In the genomic region with DNA sequence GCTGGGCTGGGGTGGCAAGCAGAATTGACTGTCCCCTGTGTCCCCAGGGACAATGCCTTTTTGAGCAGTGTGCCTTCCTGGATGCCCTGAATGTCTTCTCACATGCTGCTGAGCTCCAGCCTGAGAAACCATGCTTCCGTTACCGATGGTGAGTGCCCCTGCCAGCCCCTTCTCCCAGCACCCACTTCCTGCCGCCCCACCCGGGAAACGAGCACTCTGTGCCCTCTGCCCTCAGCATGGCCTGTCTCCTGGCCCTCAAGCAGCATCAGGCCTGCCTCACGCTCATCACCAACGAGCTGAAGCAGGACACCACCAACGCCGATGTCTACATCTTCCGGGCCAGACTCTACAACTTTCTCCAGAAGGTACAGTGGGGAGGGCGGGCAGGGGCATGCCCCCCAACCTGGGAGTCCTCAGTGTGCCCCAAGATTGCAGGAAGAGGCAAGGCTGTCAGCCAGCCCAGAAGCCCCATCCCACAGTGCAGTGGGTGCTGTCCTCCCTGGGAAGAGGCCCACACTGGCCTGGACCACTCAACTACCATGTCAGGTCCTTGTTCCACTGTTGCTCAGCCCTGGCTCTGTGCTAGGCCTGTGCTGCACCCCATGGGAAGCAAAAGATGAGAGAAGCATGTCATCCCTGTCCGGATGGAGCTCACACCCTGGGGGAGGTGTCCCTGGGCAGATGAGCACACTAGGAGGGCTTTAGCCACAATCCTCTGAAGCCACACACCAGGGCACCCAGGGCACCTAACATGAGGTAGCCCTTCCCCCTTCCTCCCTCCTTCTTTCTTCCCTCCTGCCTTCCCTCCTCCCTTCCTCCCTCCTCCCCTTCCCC, we compare ENCODE assay signal across 14 cellular contexts. TPM values are rescaled to one million over a fixed set of nuclear protein-coding genes. Genes with fewer than 3 reads are reported as not detected.
DNase-seq lines count a peak whose midpoint lies in the region; ATAC-seq, FAIRE-seq and TF ChIP-seq lines count a peak whose summit lies in the region.
"Had no signal": no experiment of that assay in that cellular context is flagged by ENCODE, and none has a peak within 500 bp of the region (broad histone marks: within the 10 kb centered on the region; RNA-seq: fewer than 3 reads in every experiment).

No MANE protein-coding gene starts in this region.

- H4K5ac ChIP-seq in H1 (ENCODE audit: insufficient read length, low read depth, low read length), result no peak overlapping the region

- no peak overlapping the region for H3K9ac ChIP-seq in H1 (replicated peaks in 1 of 4; ENCODE audit: extremely low read depth in 1 of 4, low read depth in 3 of 4, low read length in 3 of 4)

- peak overlapping the region; percentile 12 to 93 (median 91) for H3K27ac Mint-ChIP-seq in CD4-positive, CD25-positive, alpha-beta regulatory T cell
- peak overlapping the region; percentile 47 for H3K27ac Mint-ChIP-seq in activated CD4-positive, alpha-beta memory T cell treated with anti-CD3 and anti-CD28 coated beads for 36 hours

- peak overlapping the region; percentile 75; the same call in 1 of the 2 replicates for H2BK5ac ChIP-seq in H1 (ENCODE audit: low read depth, low read length)

- peak overlapping the region; percentile 95 for H2BK15ac ChIP-seq in H1 (ENCODE audit: low read length)

- TF ChIP-seq EP300 in A549 (IDR thresholded peaks at IDR 0.05), result no peak
- no peak for TF ChIP-seq EP300 in H1 (IDR thresholded peaks at IDR 0.05; ENCODE audit: borderline replicate concordance in 1 of 2, low read depth in 2 of 2, low read length in 2 of 2)
- TF ChIP-seq EP300 in ovary (IDR thresholded peaks at IDR 0.05), result no peak

- intact Hi-C loops in activated CD4-positive, alpha-beta memory T cell treated with anti-CD3 and anti-CD28 coated beads for 36 hours (cut with micrococcal nuclease), result no loop called here
- intact Hi-C loops in ovary (cut with DNase I), result loop anchor here in 1 of 4 donors (10.0 kb wide), 1 partner anchor 215 kb away; no protein-coding TSS in a partner anchor

- H3K23me2 ChIP-seq in H1 (ENCODE audit: low read depth, low read length), result peaks cover 4% of the 10 kb centered on the region; the same call in 1 of the 2 replicates

- no peak overlapping the region for H2AK5ac ChIP-seq in H1 (ENCODE audit: low read depth, low read length)

- H3K4ac ChIP-seq in H1 (replicated peaks; ENCODE audit: insufficient read length, low read depth, low read length), result no peak overlapping the region

- H3K56ac ChIP-seq in H1 (replicated peaks; ENCODE audit: insufficient read length, low read depth, low read length), result no peak overlapping the region

- DNase-seq in A549 (ENCODE audit: low read depth in 1 of 2, low spot score in 1 of 2) (no peak), H1 (ENCODE audit: low read depth in 1 of 2, low spot score in 2 of 2) (no peak), D721Med (ENCODE audit: insufficient read length, low spot score) (no peak), ovary (no peak)
- DNase-seq in CD4-positive, CD25-positive, alpha-beta regulatory T cell, result peak in 1 of 3 donors; percentile 70
- peak; percentile 27 for DNase-seq in activated CD4-positive, alpha-beta memory T cell treated with anti-CD3 and anti-CD28 coated beads for 36 hours
- DNase-seq: activated CD4-positive, alpha-beta T cell treated with anti-CD3 and anti-CD28 coated beads for 1 hour; amniotic stem cell; naive B cell; NCI-H2171; sigmoid colon had no signal

- H3K27me3 ChIP-seq in CD4-positive, CD25-positive, alpha-beta regulatory T cell (ENCODE audit: control insufficient read depth, insufficient read depth, low read length), result no peaks in the 10 kb centered on the region
- H3K27me3 ChIP-seq in H1 (replicated peaks in 1 of 4; ENCODE audit: control insufficient read depth in 3 of 4, extremely low read depth in 1 of 4, insufficient read depth in 3 of 4, low read length in 3 of 4) (no peaks in the 10 kb centered on the region), ovary (no peaks in the 10 kb centered on the region)

- peak overlapping the region; percentile 24; the same call in 1 of the 2 replicates for H3K18ac ChIP-seq in H1 (ENCODE audit: extremely low read depth, low read length)

- no peak overlapping the region for H3K14ac ChIP-seq in H1 (ENCODE audit: insufficient read length)

- POLR2A ChIA-PET in A549 (lab: Yijun Ruan, JAX) (no interaction called here), H1 (lab: Charles Lee; ENCODE audit: partially characterized antibody) (no interaction called here)
- POLR2A ChIA-PET in activated CD4-positive, alpha-beta memory T cell treated with anti-CD3 and anti-CD28 coated beads for 36 hours (lab: Charles Lee), result interaction anchor here (0.5 to 1.5 kb wide), 2 partner anchors 14 to 602 kb away, joined by 3 read pairs; a partner anchor contains a TSS

- no peaks in the 10 kb centered on the region for H3K79me1 ChIP-seq in H1 (ENCODE audit: low read depth, low read length)

- no peak overlapping the region for H2BK120ac ChIP-seq in H1 (replicated peaks; ENCODE audit: low read depth, low read length)

- TF ChIP-seq CTCF in A549 (IDR thresholded peaks at IDR 0.05) (no peak), H1 (IDR thresholded peaks at IDR 0.05; ENCODE audit: control extremely low read depth in 1 of 3, insufficient read depth in 1 of 3, low read depth in 1 of 3, low read length in 3 of 3) (no peak), D721Med (IDR thresholded peaks at IDR 0.05; ENCODE audit: insufficient read depth, missing control alignments) (no peak), ovary (IDR thresholded peaks at IDR 0.05) (no peak)

- H3K36me3 Mint-ChIP-seq in CD4-positive, CD25-positive, alpha-beta regulatory T cell, result no peaks in the 10 kb centered on the region
- no peaks in the 10 kb centered on the region for H3K36me3 Mint-ChIP-seq in activated CD4-positive, alpha-beta memory T cell treated with anti-CD3 and anti-CD28 coated beads for 36 hours
- H3K36me3 Mint-ChIP-seq: naive B cell had no signal

- TF ChIP-seq RAD21 in A549 (conservative IDR thresholded peaks at IDR 0.05 in 1 of 2, IDR thresholded peaks at IDR 0.05 in 1 of 2) (no peak), H1 (IDR thresholded peaks at IDR 0.05 in 1 of 2, conservative IDR thresholded peaks at IDR 0.05 in 1 of 2; ENCODE audit: low read depth in 2 of 2, low read length in 2 of 2) (no peak)

- H3K4me2 ChIP-seq in A549, result peak overlapping the region; percentile 75
- H3K4me2 ChIP-seq in H1 (ENCODE audit: insufficient read depth in 1 of 2, low read depth in 2 of 2, low read length in 2 of 2), result no peak overlapping the region

- 86% methylated on average over 12 of the region's 12 CpGs for WGBS in A549 (ENCODE audit: missing lambda C conversion rate)
- WGBS in H1 (ENCODE audit: extremely low coverage in 1 of 2, insufficient coverage in 1 of 2, insufficient read length in 1 of 2, insufficient replicate concordance in 2 of 2, low coverage in 1 of 2, low lambda C conversion rate in 2 of 2, missing lambda C conversion rate in 1 of 2), 2 experiments, result 88% methylated on average over 11 of the region's 12 CpGs; no CpG with 5 or more reads in 1 of the 2 experiments
- WGBS in ovary, 3 donors, result 85 to 87% (median 87%) methylated on average over 12 of the region's 12 CpGs

- H3K4me3 ChIP-seq in A549 (no peak overlapping the region), H1 (ENCODE audit: extremely low read depth in 1 of 4, insufficient read depth in 2 of 4, low read depth in 3 of 4, low read length in 4 of 4) (no peak overlapping the region), ovary (no peak overlapping the region)
- no peak overlapping the region for H3K4me3 ChIP-seq in CD4-positive, CD25-positive, alpha-beta regulatory T cell (ENCODE audit: low read depth, low read length)
- H3K4me3 ChIP-seq: sigmoid colon had no signal

- TF ChIP-seq POLR2A in A549 (IDR thresholded peaks at IDR 0.05; ENCODE audit: low read length) (no peak), H1 (IDR thresholded peaks at IDR 0.05; ENCODE audit: control extremely low read depth in 1 of 2, low read depth in 2 of 2, low read length in 2 of 2) (no peak), ovary (IDR thresholded peaks at IDR 0.05) (no peak)

- no peak overlapping the region for H3K23ac ChIP-seq in H1 (ENCODE audit: insufficient read length)

- H3K4me1 ChIP-seq in A549 (peaks cover 30% of the 10 kb centered on the region), H1 (replicated peaks in 1 of 4; ENCODE audit: control insufficient read depth in 3 of 4, insufficient read depth in 4 of 4, low read length in 3 of 4) (peaks cover 0 to 23% (median 16%) of the 10 kb centered on the region in 4 experiments; a peak in 6 of 7 replicates), ovary (ENCODE audit: insufficient read depth) (peaks cover 10% of the 10 kb centered on the region)
- H3K4me1 ChIP-seq in CD4-positive, CD25-positive, alpha-beta regulatory T cell (ENCODE audit: control insufficient read depth, insufficient read depth, low read length, poor library complexity, severe bottlenecking), result peaks cover 15% of the 10 kb centered on the region

- no peak overlapping the region for H4K91ac ChIP-seq in H1 (replicated peaks; ENCODE audit: insufficient read length, low read length)

- H3K27me3 Mint-ChIP-seq in CD4-positive, CD25-positive, alpha-beta regulatory T cell, result peaks cover 6% of the 10 kb centered on the region
- H3K27me3 Mint-ChIP-seq in activated CD4-positive, alpha-beta memory T cell treated with anti-CD3 and anti-CD28 coated beads for 36 hours, result no peaks in the 10 kb centered on the region

- no peaks in the 10 kb centered on the region for H3K9me3 Mint-ChIP-seq in CD4-positive, CD25-positive, alpha-beta regulatory T cell
- H3K9me3 Mint-ChIP-seq in activated CD4-positive, alpha-beta memory T cell treated with anti-CD3 and anti-CD28 coated beads for 36 hours, result no peaks in the 10 kb centered on the region
- H3K9me3 Mint-ChIP-seq: naive B cell had no signal

- peak overlapping the region; percentile 56; the same call in 1 of the 2 replicates for H2BK20ac ChIP-seq in H1 (ENCODE audit: low read length)

- peak overlapping the region; percentile 83; the same call in 1 of the 2 replicates for H2BK12ac ChIP-seq in H1 (ENCODE audit: low read depth, low read length)

- H3K36me3 ChIP-seq in CD4-positive, CD25-positive, alpha-beta regulatory T cell (ENCODE audit: control insufficient read depth, insufficient read depth, low read length), result no peaks in the 10 kb centered on the region
- no peaks in the 10 kb centered on the region for H3K36me3 ChIP-seq in H1 (ENCODE audit: control insufficient read depth in 2 of 4, insufficient read depth in 4 of 4, low read length in 3 of 4)
- H3K36me3 ChIP-seq in ovary, result no peaks in the 10 kb centered on the region
- H3K36me3 ChIP-seq: sigmoid colon had no signal

- H4K20me1 ChIP-seq in H1 (replicated peaks in 1 of 2; ENCODE audit: control insufficient read depth in 1 of 2, insufficient read depth in 2 of 2, low read length in 2 of 2), result no peaks in the 10 kb centered on the region

- H3K9me3 ChIP-seq in A549 (no peaks in the 10 kb centered on the region), H1 (ENCODE audit: insufficient read depth in 2 of 2, low read depth in 1 of 2, low read length in 1 of 2) (no peaks in the 10 kb centered on the region), ovary (no peaks in the 10 kb centered on the region)
- H3K9me3 ChIP-seq in CD4-positive, CD25-positive, alpha-beta regulatory T cell (ENCODE audit: control insufficient read depth in 2 of 2, low read length in 2 of 2), result no peaks in the 10 kb centered on the region
- H3K9me3 ChIP-seq: sigmoid colon had no signal

- FAIRE-seq in A549 (lab: Jason Lieb, UNC), result no peak
- FAIRE-seq in H1 (lab: Jason Lieb, UNC), result no peak
- FAIRE-seq in D721Med (lab: Jason Lieb, UNC), result no peak
- FAIRE-seq: colon had no signal

- ATAC-seq in A549 (no peak), GM18520 (IDR thresholded peaks at IDR 0.05; ENCODE audit: unreplicated experiment) (no peak)
- ATAC-seq in CD4-positive, CD25-positive, alpha-beta regulatory T cell (ENCODE audit: low read depth in 2 of 2), result no peak
- ATAC-seq: left lobe of liver had no signal

- no peak overlapping the region; the same call in 1 of the 2 replicates for H2AFZ ChIP-seq in H1 (ENCODE audit: low read length)

- CTCF ChIA-PET in A549 (lab: Yijun Ruan, JAX), result interaction anchor here (0.9 to 7.4 kb wide), 3 partner anchors 9 to 130 kb away, joined by 3 to 63 read pairs (median 3); a partner anchor contains a TSS
- CTCF ChIA-PET in activated CD4-positive, alpha-beta memory T cell treated with anti-CD3 and anti-CD28 coated beads for 36 hours (lab: Charles Lee), result interaction anchor here (2.6 kb wide), 1 partner anchor 15 kb away, joined by 14 read pairs; a partner anchor contains a TSS
- CTCF ChIA-PET in H1 (lab: Charles Lee; ENCODE audit: partially characterized antibody), result interaction anchor here (0.5 to 1.7 kb wide), 5 partner anchors 9 to 130 kb away, joined by 3 to 5 read pairs (median 3); a partner anchor contains a TSS

- H3K27ac ChIP-seq in A549 (peak overlapping the region; percentile 67 to 88), H1 (ENCODE audit: low read depth, low read length) (no peak overlapping the region), ovary (no peak overlapping the region)
- H3K27ac ChIP-seq in CD4-positive, CD25-positive, alpha-beta regulatory T cell (ENCODE audit: insufficient read depth, low read length, poor library complexity, severe bottlenecking), result peak overlapping the region; percentile 9
- H3K27ac ChIP-seq: sigmoid colon had no signal

- H3K4me3 Mint-ChIP-seq in CD4-positive, CD25-positive, alpha-beta regulatory T cell, result peak overlapping the region; percentile 10 to 84 (median 74)
- H3K4me3 Mint-ChIP-seq in activated CD4-positive, alpha-beta memory T cell treated with anti-CD3 and anti-CD28 coated beads for 36 hours, result peak overlapping the region; percentile 2

- no peak overlapping the region for H4K8ac ChIP-seq in H1 (ENCODE audit: extremely low read depth, insufficient read depth, low read length)

- H3K4me1 Mint-ChIP-seq in CD4-positive, CD25-positive, alpha-beta regulatory T cell, result peaks cover 0 to 38% (median 16%) of the 10 kb centered on the region in 4 donors
- peaks cover 21% of the 10 kb centered on the region for H3K4me1 Mint-ChIP-seq in activated CD4-positive, alpha-beta memory T cell treated with anti-CD3 and anti-CD28 coated beads for 36 hours (ENCODE audit: low read depth)

- H3K79me2 ChIP-seq in H1 (ENCODE audit: control insufficient read depth in 1 of 2, insufficient read depth in 2 of 2, low read length in 2 of 2), result no peaks in the 10 kb centered on the region

RNA-seq across cellular contexts. Expression of a gene that starts 4.4 kb away (rescaled TPM):
- 0.03 TPM in 1 of 2 replicates, not detected in the other for polyA plus RNA-seq in A549 (2011; rRNA removed)
- polyA plus RNA-seq in A549 (2012; cell fraction: cytosol; rRNA removed), result 0.01 and 0.04 TPM in 2 replicates
- 0.04 and 0.07 TPM in 2 replicates for polyA plus RNA-seq in A549 (2012; cell fraction: nucleus; rRNA removed)
- not detected in 3 replicates for polyA plus RNA-seq in A549 (2017; fragmentation: RNase III; extraction: RNeasy Plus Mini Kit Qiagen cat#74134 plus additional on column Dnase treatment)
- 0.25 TPM in 1 of 2 replicates, not detected in the other for polyA minus RNA-seq in A549 (2011; rRNA and poly(A)+ RNA removed)
- total RNA-seq in CD4-positive, CD25-positive, alpha-beta regulatory T cell, result 1.7 TPM
- under 1 TPM in 2 of 4 donors, not detected in 2; 0.28 to 0.38 TPM for polyA plus RNA-seq in CD4-positive, CD25-positive, alpha-beta regulatory T cell
- total RNA-seq in activated CD4-positive, alpha-beta memory T cell treated with anti-CD3 and anti-CD28 coated beads for 36 hours, result under 1 TPM; 0.61 to 0.69 TPM
- not detected in 2 replicates for total RNA-seq in H1 (2021; fragmentation: NEBNext Ultra II Directional; extraction: Animal tissue kit (Norgen Biotek cat#: 25700))
- polyA plus RNA-seq in H1 (2011; rRNA removed), result 0.03 TPM in 2 replicates
- 0.03 TPM for polyA plus RNA-seq in H1 (2011; cell fraction: cytosol; rRNA removed)
- 0.11 TPM for polyA plus RNA-seq in H1 (2011; cell fraction: nucleus; rRNA removed)
- polyA plus RNA-seq in H1 (2012, experiment 1 of 2), result 0.08 TPM in 2 of 4 replicates, not detected in the others
- polyA plus RNA-seq in H1 (2012, experiment 2 of 2), result not detected
- polyA plus RNA-seq in H1 (2013, experiment 1 of 2), result 0.02 TPM
- 0.02 TPM for polyA plus RNA-seq in H1 (2013, experiment 2 of 2)
- 0.06 TPM in 1 of 2 replicates, not detected in the other for polyA minus RNA-seq in H1 (2011; rRNA and poly(A)+ RNA removed)
- not detected for polyA minus RNA-seq in H1 (2011; cell fraction: cytosol; rRNA and poly(A)+ RNA removed)
- not detected for polyA minus RNA-seq in H1 (2011; cell fraction: nucleus; rRNA and poly(A)+ RNA removed)
- 1 to 10 TPM in 1 of 7 donors, under 1 TPM in 3, not detected in 3; under 0.01 to 5.9 (median 0.34) TPM for total RNA-seq in ovary
- under 1 TPM; 0.06 to 0.08 TPM for polyA plus RNA-seq in ovary
- total RNA-seq: left lobe of liver, sigmoid colon had no signal

RNA-seq across cellular contexts. Expression of a gene that starts 4.8 kb away (rescaled TPM):
- 3.5 and 5.1 TPM in 2 replicates for polyA plus RNA-seq in A549 (2011; rRNA removed)
- polyA plus RNA-seq in A549 (2012; cell fraction: cytosol; rRNA removed), result 23.9 and 26.6 TPM in 2 replicates
- polyA plus RNA-seq in A549 (2012; cell fraction: nucleus; rRNA removed), result 27.1 and 29.2 TPM in 2 replicates
- 9.9 to 12.6 TPM (median 11.4 TPM) in 3 replicates for polyA plus RNA-seq in A549 (2017; fragmentation: RNase III; extraction: RNeasy Plus Mini Kit Qiagen cat#74134 plus additional on column Dnase treatment)
- polyA minus RNA-seq in A549 (2011; rRNA and poly(A)+ RNA removed), result 1.3 and 2.0 TPM in 2 replicates
- total RNA-seq in CD4-positive, CD25-positive, alpha-beta regulatory T cell, result 9.3 TPM
- 10 to 100 TPM; 25.8 to 36.5 (median 28.1) TPM for polyA plus RNA-seq in CD4-positive, CD25-positive, alpha-beta regulatory T cell
- total RNA-seq in activated CD4-positive, alpha-beta memory T cell treated with anti-CD3 and anti-CD28 coated beads for 36 hours, result 10 to 100 TPM; 20.9 to 22.7 TPM
- 11.1 and 11.2 TPM in 2 replicates for total RNA-seq in H1 (2021; fragmentation: NEBNext Ultra II Directional; extraction: Animal tissue kit (Norgen Biotek cat#: 25700))
- polyA plus RNA-seq in H1 (2011; rRNA removed), result 19.8 and 26.4 TPM in 2 replicates
- polyA plus RNA-seq in H1 (2011; cell fraction: cytosol; rRNA removed), result 19.3 TPM
- 15.4 TPM for polyA plus RNA-seq in H1 (2011; cell fraction: nucleus; rRNA removed)
- 4.3 to 12.8 TPM (median 10.2 TPM) in 4 replicates for polyA plus RNA-seq in H1 (2012, experiment 1 of 2)
- polyA plus RNA-seq in H1 (2012, experiment 2 of 2), result 9.6 TPM
- 5.9 TPM for polyA plus RNA-seq in H1 (2013, experiment 1 of 2)
- 6.8 TPM for polyA plus RNA-seq in H1 (2013, experiment 2 of 2)
- 1.8 and 3.4 TPM in 2 replicates for polyA minus RNA-seq in H1 (2011; rRNA and poly(A)+ RNA removed)
- 7.9 TPM for polyA minus RNA-seq in H1 (2011; cell fraction: cytosol; rRNA and poly(A)+ RNA removed)
- 8.3 TPM for polyA minus RNA-seq in H1 (2011; cell fraction: nucleus; rRNA and poly(A)+ RNA removed)
- 10 to 100 TPM in 5 of 7 donors, 1 to 10 TPM in 2; 5.7 to 27.7 (median 11.1) TPM for total RNA-seq in ovary
- polyA plus RNA-seq in ovary, result 10 to 100 TPM in 1 of 2 donors, 1 to 10 TPM in 1; 1.0 to 12.9 TPM

RNA-seq across cellular contexts. Expression of a gene that starts 13.5 kb away (rescaled TPM):
- polyA plus RNA-seq in A549 (2011; rRNA removed) (0.04 TPM in 1 of 2 replicates, not detected in the other), A549 (2017; fragmentation: RNase III; extraction: RNeasy Plus Mini Kit Qiagen cat#74134 plus additional on column Dnase treatment) (0.04 TPM in 1 of 3 replicates, not detected in the others), H1 (2011; rRNA removed) (0.05 TPM in 1 of 2 replicates, not detected in the other), ovary (under 1 TPM; 0.22 to 0.53 TPM)
- 0.01 TPM in 1 of 2 replicates, not detected in the other for polyA plus RNA-seq in A549 (2012; cell fraction: cytosol; rRNA removed)
- 0.11 and 0.22 TPM in 2 replicates for polyA plus RNA-seq in A549 (2012; cell fraction: nucleus; rRNA removed)
- not detected in 2 replicates for polyA minus RNA-seq in A549 (2011; rRNA and poly(A)+ RNA removed)
- total RNA-seq in CD4-positive, CD25-positive, alpha-beta regulatory T cell, result not detected
- under 1 TPM; 0.20 to 0.57 (median 0.26) TPM for polyA plus RNA-seq in CD4-positive, CD25-positive, alpha-beta regulatory T cell
- total RNA-seq in activated CD4-positive, alpha-beta memory T cell treated with anti-CD3 and anti-CD28 coated beads for 36 hours, result under 1 TPM in 1 of 2 experiments, not detected in 1; 0.10 TPM
- total RNA-seq in H1 (2021; fragmentation: NEBNext Ultra II Directional; extraction: Animal tissue kit (Norgen Biotek cat#: 25700)), result not detected in 2 replicates
- polyA plus RNA-seq in H1 (2011; cell fraction: cytosol; rRNA removed), result 0.03 TPM
- 0.17 TPM for polyA plus RNA-seq in H1 (2011; cell fraction: nucleus; rRNA removed)
- polyA plus RNA-seq in H1 (2012, experiment 1 of 2), result 1.1 to 1.8 TPM (median 1.4 TPM) in 4 replicates
- 0.62 TPM for polyA plus RNA-seq in H1 (2012, experiment 2 of 2)
- 0.06 TPM for polyA plus RNA-seq in H1 (2013, experiment 1 of 2)
- polyA plus RNA-seq in H1 (2013, experiment 2 of 2), result 0.02 TPM
- polyA minus RNA-seq in H1 (2011; rRNA and poly(A)+ RNA removed), result 0.06 TPM in 1 of 2 replicates, not detected in the other
- polyA minus RNA-seq in H1 (2011; cell fraction: cytosol; rRNA and poly(A)+ RNA removed), result not detected
- not detected for polyA minus RNA-seq in H1 (2011; cell fraction: nucleus; rRNA and poly(A)+ RNA removed)
- 10 to 100 TPM in 1 of 7 donors, 1 to 10 TPM in 4, under 1 TPM in 2; 0.63 to 99.0 (median 4.2) TPM for total RNA-seq in ovary
- total RNA-seq: left lobe of liver, sigmoid colon had no signal

RNA-seq across cellular contexts. Expression of a gene that starts 14.8 kb away (rescaled TPM):
- polyA plus RNA-seq in A549 (2011; rRNA removed), result 4.9 and 5.5 TPM in 2 replicates
- 15.0 and 22.1 TPM in 2 replicates for polyA plus RNA-seq in A549 (2012; cell fraction: cytosol; rRNA removed)
- polyA plus RNA-seq in A549 (2012; cell fraction: nucleus; rRNA removed), result 19.8 and 27.2 TPM in 2 replicates
- polyA plus RNA-seq in A549 (2017; fragmentation: RNase III; extraction: RNeasy Plus Mini Kit Qiagen cat#74134 plus additional on column Dnase treatment), result 9.4 to 9.6 TPM (median 9.5 TPM) in 3 replicates
- polyA minus RNA-seq in A549 (2011; rRNA and poly(A)+ RNA removed), result 4.1 and 5.1 TPM in 2 replicates
- 11.9 TPM for total RNA-seq in CD4-positive, CD25-positive, alpha-beta regulatory T cell
- 10 to 100 TPM; 20.1 to 30.2 (median 24.8) TPM for polyA plus RNA-seq in CD4-positive, CD25-positive, alpha-beta regulatory T cell
- 10 to 100 TPM; 12.7 to 16.2 TPM for total RNA-seq in activated CD4-positive, alpha-beta memory T cell treated with anti-CD3 and anti-CD28 coated beads for 36 hours
- total RNA-seq in H1 (2021; fragmentation: NEBNext Ultra II Directional; extraction: Animal tissue kit (Norgen Biotek cat#: 25700)), result 18.4 and 18.7 TPM in 2 replicates
- 24.9 and 34.2 TPM in 2 replicates for polyA plus RNA-seq in H1 (2011; rRNA removed)
- polyA plus RNA-seq in H1 (2011; cell fraction: cytosol; rRNA removed), result 18.8 TPM
- 24.8 TPM for polyA plus RNA-seq in H1 (2011; cell fraction: nucleus; rRNA removed)
- polyA plus RNA-seq in H1 (2012, experiment 1 of 2), result 10.1 to 23.2 TPM (median 21.4 TPM) in 4 replicates
- 18.1 TPM for polyA plus RNA-seq in H1 (2012, experiment 2 of 2)
- polyA plus RNA-seq in H1 (2013, experiment 1 of 2), result 18.7 TPM
- polyA plus RNA-seq in H1 (2013, experiment 2 of 2), result 21.8 TPM
- 4.3 and 4.4 TPM in 2 replicates for polyA minus RNA-seq in H1 (2011; rRNA and poly(A)+ RNA removed)
- 11.2 TPM for polyA minus RNA-seq in H1 (2011; cell fraction: cytosol; rRNA and poly(A)+ RNA removed)
- polyA minus RNA-seq in H1 (2011; cell fraction: nucleus; rRNA and poly(A)+ RNA removed), result 9.3 TPM
- 10 to 100 TPM in 3 of 7 donors, 1 to 10 TPM in 4; 8.8 to 12.2 (median 9.9) TPM for total RNA-seq in ovary
- polyA plus RNA-seq in ovary, result 10 to 100 TPM in 1 of 2 donors, 1 to 10 TPM in 1; 2.8 to 12.6 TPM

RNA-seq across cellular contexts. Expression of a gene that starts 58.2 kb away (rescaled TPM):
- 0.06 and 0.11 TPM in 2 replicates for polyA plus RNA-seq in A549 (2011; rRNA removed)
- polyA plus RNA-seq in A549 (2012; cell fraction: cytosol; rRNA removed), result 0.04 and 0.12 TPM in 2 replicates
- polyA plus RNA-seq in A549 (2012; cell fraction: nucleus; rRNA removed), result 0.12 TPM in 1 of 2 replicates, not detected in the other
- 0.04 to 0.08 TPM (median 0.06 TPM) in 3 replicates for polyA plus RNA-seq in A549 (2017; fragmentation: RNase III; extraction: RNeasy Plus Mini Kit Qiagen cat#74134 plus additional on column Dnase treatment)
- polyA minus RNA-seq in A549 (2011; rRNA and poly(A)+ RNA removed), result 0.33 TPM in 1 of 2 replicates, not detected in the other
- total RNA-seq in CD4-positive, CD25-positive, alpha-beta regulatory T cell, result 39.3 TPM
- polyA plus RNA-seq in CD4-positive, CD25-positive, alpha-beta regulatory T cell, result 10 to 100 TPM; 17.7 to 30.5 (median 21.1) TPM
- 10 to 100 TPM; 34.5 to 35.3 TPM for total RNA-seq in activated CD4-positive, alpha-beta memory T cell treated with anti-CD3 and anti-CD28 coated beads for 36 hours
- 6.4 and 7.3 TPM in 2 replicates for total RNA-seq in H1 (2021; fragmentation: NEBNext Ultra II Directional; extraction: Animal tissue kit (Norgen Biotek cat#: 25700))
- polyA plus RNA-seq in H1 (2011; rRNA removed), result 8.1 and 12.3 TPM in 2 replicates
- 4.1 TPM for polyA plus RNA-seq in H1 (2011; cell fraction: cytosol; rRNA removed)
- polyA plus RNA-seq in H1 (2011; cell fraction: nucleus; rRNA removed), result 7.2 TPM
- polyA plus RNA-seq in H1 (2012, experiment 1 of 2), result 3.5 to 7.1 TPM (median 5.6 TPM) in 4 replicates
- polyA plus RNA-seq in H1 (2012, experiment 2 of 2), result 5.4 TPM
- polyA plus RNA-seq in H1 (2013, experiment 1 of 2), result 2.8 TPM
- 2.7 TPM for polyA plus RNA-seq in H1 (2013, experiment 2 of 2)
- polyA minus RNA-seq in H1 (2011; rRNA and poly(A)+ RNA removed), result 4.2 and 4.4 TPM in 2 replicates
- 3.4 TPM for polyA minus RNA-seq in H1 (2011; cell fraction: cytosol; rRNA and poly(A)+ RNA removed)
- polyA minus RNA-seq in H1 (2011; cell fraction: nucleus; rRNA and poly(A)+ RNA removed), result 9.1 TPM
- total RNA-seq in ovary, result 10 to 100 TPM in 2 of 7 donors, 1 to 10 TPM in 5; 2.8 to 17.0 (median 4.6) TPM
- 1 to 10 TPM; 1.9 to 9.2 TPM for polyA plus RNA-seq in ovary

Comparison
In these comparisons a context has a peak if more than half of its experiments do, and no peak if none do; other contexts are left out.
1. H3K27ac ChIP-seq: peak in A549 (2 of 2) and CD4-positive, CD25-positive, alpha-beta regulatory T cell (single experiment); none in H1 (single experiment) and ovary (0 of 2).